ENCODE assay signal across 16 cellular contexts in the genomic region with DNA sequence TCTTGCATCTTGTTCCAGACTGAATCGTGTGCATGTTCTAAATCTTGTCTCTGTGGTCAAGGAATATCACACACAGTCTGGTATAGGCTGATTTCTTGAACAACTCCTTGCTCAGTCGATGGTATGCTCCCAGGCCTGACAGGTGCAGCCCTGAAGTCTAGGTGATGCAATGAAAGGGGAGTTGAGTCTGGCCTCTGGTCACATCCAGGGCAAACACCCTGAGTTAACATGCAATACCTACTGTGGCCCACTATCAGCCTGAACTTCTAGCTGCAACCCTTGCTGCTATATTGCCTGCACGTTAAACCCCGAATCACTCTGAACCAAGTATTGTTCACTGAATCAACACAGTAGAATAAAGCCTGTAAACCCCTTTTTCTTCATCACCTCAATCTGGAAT.
DNase-seq lines count a peak whose midpoint lies in the region; ATAC-seq and TF ChIP-seq lines count a peak whose summit lies in the region.
"Had no signal": no experiment of that assay in that cellular context is flagged by ENCODE, and none has a peak within 500 bp of the region (broad histone marks: within the 10 kb centered on the region; RNA-seq: fewer than 3 reads in every experiment).

No MANE protein-coding gene starts in this region.

- no peaks in the 10 kb centered on the region for H3K27me3 Mint-ChIP-seq in GM23338 (ENCODE audit: insufficient read depth, low read depth, poor library complexity)
- no peaks in the 10 kb centered on the region for H3K27me3 Mint-ChIP-seq in neural progenitor cell (ENCODE audit: insufficient read depth, low read depth)
- H3K27me3 Mint-ChIP-seq: B cell; CD4-positive, alpha-beta T cell; CD8-positive, alpha-beta memory T cell had no signal

- peak; percentile 45; the same call in 1 of the 3 replicates for ATAC-seq in GM23338
- ATAC-seq: HCT116 had no signal

- H4K20me1 ChIP-seq in GM23338 (replicated peaks; ENCODE audit: insufficient read depth) (no peaks in the 10 kb centered on the region), neural progenitor cell (ENCODE audit: low read depth) (no peaks in the 10 kb centered on the region)
- H4K20me1 ChIP-seq: BLaER1 had no signal

- no peaks in the 10 kb centered on the region for H3K27me3 ChIP-seq in GM23338 (ENCODE audit: insufficient read depth)
- no peaks in the 10 kb centered on the region for H3K27me3 ChIP-seq in neural progenitor cell
- H3K27me3 ChIP-seq in A673 (replicated peaks; ENCODE audit: insufficient read depth, low read depth, low read length, poor library complexity) = no peaks in the 10 kb centered on the region
- H3K27me3 ChIP-seq: BLaER1 had no signal

- no peak overlapping the region for H3K4me2 ChIP-seq in GM23338
- no peak overlapping the region for H3K4me2 ChIP-seq in neural progenitor cell
- H3K4me2 ChIP-seq: BLaER1 had no signal

- H3K36me3 Mint-ChIP-seq in GM23338 (ENCODE audit: low read depth) (no peaks in the 10 kb centered on the region), neural progenitor cell (no peaks in the 10 kb centered on the region)
- H3K36me3 Mint-ChIP-seq: CD14-positive monocyte; CD8-positive, alpha-beta memory T cell had no signal

- no peak for DNase-seq in GM23338 (ENCODE audit: low spot score)
- DNase-seq in NAMALWA (ENCODE audit: low spot score) = peak; percentile 5
- DNase-seq in neural progenitor cell (ENCODE audit: low spot score) = no peak
- DNase-seq in activated CD4-positive, alpha-beta T cell treated with anti-CD3 and anti-CD28 coated beads, Interleukin-2, amount 50 U/mL, for 1 hour = no peak
- DNase-seq in A673 (ENCODE audit: low spot score) = no peak
- DNase-seq in superior temporal gyrus (ENCODE audit: extremely low spot score) = no peak
- DNase-seq: CD4-positive, alpha-beta T cell; CD8-positive, alpha-beta memory T cell; DMS 273 treated with DMSO at 0.1 percent for 48 hours; DMS79; GF-D8; H9 had no signal

- no peaks in the 10 kb centered on the region for H3K9me3 ChIP-seq in neural progenitor cell (ENCODE audit: low read depth)
- no peaks in the 10 kb centered on the region for H3K9me3 ChIP-seq in A673 (ENCODE audit: low read depth, low read length, poor library complexity, severe bottlenecking)
- H3K9me3 ChIP-seq: BLaER1 had no signal

- no TSS peak for BruUV-seq in A673 (replicated peaks; lab: Mats Ljungman, UMichigan)

- H3K27ac ChIP-seq in GM23338 (ENCODE audit: low read depth) = no peak overlapping the region
- H3K27ac ChIP-seq in neural progenitor cell = no peak overlapping the region
- no peak overlapping the region for H3K27ac ChIP-seq in A673 (ENCODE audit: low read depth, low read length, poor library complexity, severe bottlenecking)
- H3K27ac ChIP-seq: BLaER1 had no signal

- TF ChIP-seq CTCF in GM23338 (conservative IDR thresholded peaks at IDR 0.05; ENCODE audit: low read depth in 2 of 2) (no peak), neural progenitor cell (IDR thresholded peaks at IDR 0.05) (no peak), A673 (conservative IDR thresholded peaks at IDR 0.05; ENCODE audit: low read depth, low read length) (no peak)

- H3K4me1 Mint-ChIP-seq in GM23338 (peaks cover 2% of the 10 kb centered on the region; the same call in 2 of the 3 replicates), neural progenitor cell (peaks cover 8% of the 10 kb centered on the region)
- H3K4me1 Mint-ChIP-seq: B cell; CD8-positive, alpha-beta memory T cell had no signal

- H2AFZ ChIP-seq in GM23338 (peak overlapping the region; percentile 19; the same call in 1 of the 2 replicates), neural progenitor cell (replicated peaks) (peak overlapping the region; percentile 46)

- H3K9me2 ChIP-seq in GM23338 (ENCODE audit: insufficient read depth) = no peaks in the 10 kb centered on the region

- H3K4me1 ChIP-seq in GM23338 (ENCODE audit: insufficient read depth) (no peaks in the 10 kb centered on the region), neural progenitor cell (peaks cover 16% of the 10 kb centered on the region), A673 (ENCODE audit: insufficient read depth, low read length, poor library complexity, severe bottlenecking) (no peaks in the 10 kb centered on the region)
- H3K4me1 ChIP-seq: BLaER1 had no signal

- H3K79me2 ChIP-seq in GM23338 (replicated peaks; ENCODE audit: insufficient read depth) (no peaks in the 10 kb centered on the region), neural progenitor cell (ENCODE audit: low read depth) (no peaks in the 10 kb centered on the region)

- H3K4me3 Mint-ChIP-seq in GM23338 (no peak overlapping the region), neural progenitor cell (no peak overlapping the region)
- H3K4me3 Mint-ChIP-seq: B cell; CD14-positive monocyte; CD4-positive, alpha-beta T cell; CD8-positive, alpha-beta memory T cell; H9 had no signal

- POLR2A ChIA-PET in A673 (lab: Charles Lee; ENCODE audit: low non-redundant PET) = no interaction called here

- no peaks in the 10 kb centered on the region for H3K9me3 Mint-ChIP-seq in GM23338
- no peaks in the 10 kb centered on the region for H3K9me3 Mint-ChIP-seq in neural progenitor cell
- H3K9me3 Mint-ChIP-seq: CD4-positive, alpha-beta T cell; CD8-positive, alpha-beta memory T cell; H9 had no signal

- intact Hi-C loops in A673 (cut with micrococcal nuclease; ENCODE audit: unreplicated experiment) = no loop called here

- H3K4me3 ChIP-seq in GM23338 (no peak overlapping the region), neural progenitor cell (no peak overlapping the region), A673 (ENCODE audit: low read depth, low read length, poor library complexity, severe bottlenecking) (no peak overlapping the region)
- H3K4me3 ChIP-seq: BLaER1 had no signal

- H3K27ac Mint-ChIP-seq in GM23338 (no peak overlapping the region), neural progenitor cell (no peak overlapping the region)
- H3K27ac Mint-ChIP-seq: B cell; CD14-positive monocyte; CD4-positive, alpha-beta T cell; CD8-positive, alpha-beta memory T cell; H9 had no signal

- H3K36me3 ChIP-seq in GM23338 (ENCODE audit: insufficient read depth) (no peaks in the 10 kb centered on the region), neural progenitor cell (no peaks in the 10 kb centered on the region), A673 (ENCODE audit: insufficient read depth, low read length, poor library complexity, severe bottlenecking) (no peaks in the 10 kb centered on the region)
- H3K36me3 ChIP-seq: BLaER1 had no signal

- no peak overlapping the region for H3K9ac ChIP-seq in neural progenitor cell
- H3K9ac ChIP-seq: BLaER1 had no signal

- CTCF ChIA-PET in A673 (lab: Charles Lee) = no interaction called here

- H3F3A ChIP-seq in GM23338 (replicated peaks; ENCODE audit: low read depth) = no peaks in the 10 kb centered on the region
- no peaks in the 10 kb centered on the region for H3F3A ChIP-seq in neural progenitor cell (ENCODE audit: low read depth)

TF ChIP-seq in GM23338, 12 proteins besides CTCF, POLR2A, EP300 and RAD21 (continues in another document):
- TF ChIP-seq JUNB (IDR thresholded peaks at IDR 0.05; ENCODE audit: unreplicated experiment) = no peak
- TF ChIP-seq STAT1 (IDR thresholded peaks at IDR 0.05; ENCODE audit: unreplicated experiment) = no peak
- no peak for TF ChIP-seq CREB1 (CRISPR knock-in tag; IDR thresholded peaks at IDR 0.05; ENCODE audit: low read depth)
- TF ChIP-seq ZNF331 (CRISPR knock-in tag; IDR thresholded peaks at IDR 0.05; ENCODE audit: low read depth) = no peak
